In genomic region chr10:100987685-100988049, GRCh38 we compare ENCODE assay signal across 1 cellular context.
TF ChIP-seq lines count a peak whose summit lies in the region.

No MANE protein-coding gene starts in this region.

TF ChIP-seq in GM12878, 131 proteins besides CTCF, POLR2A, EP300 and RAD21:
- no peak for TF ChIP-seq KDM1A (IDR thresholded peaks at IDR 0.05; ENCODE audit: borderline replicate concordance)
- TF ChIP-seq RELA (IDR thresholded peaks at IDR 0.05; ENCODE audit: borderline replicate concordance, partially characterized antibody): no peak
- TF ChIP-seq SPI1 (IDR thresholded peaks at IDR 0.05; ENCODE audit: borderline replicate concordance, insufficient read depth, low read depth, low read length): no peak; the same call in 1 of the 2 replicates
- TF ChIP-seq ZBED1 (IDR thresholded peaks at IDR 0.05; ENCODE audit: borderline replicate concordance): no peak
- no peak for TF ChIP-seq RB1 (IDR thresholded peaks at IDR 0.05; ENCODE audit: borderline replicate concordance)
- TF ChIP-seq MTA2 (IDR thresholded peaks at IDR 0.05; ENCODE audit: low read depth): peak; percentile 51
- TF ChIP-seq RELB (IDR thresholded peaks at IDR 0.05; ENCODE audit: low read depth): 0 out of 2 replicates have a peak, but pooled peaks have one; percentile 50
- TF ChIP-seq IRF4 (IDR thresholded peaks at IDR 0.05; ENCODE audit: low read depth, low read length): no peak
- TF ChIP-seq GABPA (IDR thresholded peaks at IDR 0.05; ENCODE audit: low read depth): peak; percentile 81; the same call in 1 of the 2 replicates
- TF ChIP-seq RBBP5 (conservative IDR thresholded peaks at IDR 0.05): no peak
- peak; percentile 40; the same call in 1 of the 2 replicates for TF ChIP-seq SIN3A (IDR thresholded peaks at IDR 0.05; ENCODE audit: low read depth, low read length)
- TF ChIP-seq ZNF687 (IDR thresholded peaks at IDR 0.05): no peak
- no peak for TF ChIP-seq NFIC (IDR thresholded peaks at IDR 0.05; ENCODE audit: low read depth, low read length)
- TF ChIP-seq CREB1 (IDR thresholded peaks at IDR 0.05; ENCODE audit: low read depth): no peak
- no peak for TF ChIP-seq BRCA1 (IDR thresholded peaks at IDR 0.05; ENCODE audit: low read depth, low read length)
- TF ChIP-seq MXI1 (IDR thresholded peaks at IDR 0.05; ENCODE audit: low read depth, low read length): no peak
- no peak for TF ChIP-seq CEBPB (IDR thresholded peaks at IDR 0.05; ENCODE audit: borderline replicate concordance in 1 of 2, low read depth in 2 of 2, low read length in 2 of 2)
- TF ChIP-seq POLR2AphosphoS2 (IDR thresholded peaks at IDR 0.05; ENCODE audit: low read depth, low read length): no peak
- TF ChIP-seq USF1 (IDR thresholded peaks at IDR 0.05; ENCODE audit: borderline replicate concordance, extremely low read length, insufficient read depth, low read depth, low read length): no peak
- TF ChIP-seq ZZZ3 (IDR thresholded peaks at IDR 0.05; ENCODE audit: control insufficient read depth, insufficient read length, low read depth): no peak
- no peak for TF ChIP-seq BCL11A (IDR thresholded peaks at IDR 0.05; ENCODE audit: low read depth, low read length)
- TF ChIP-seq EZH2 (IDR thresholded peaks at IDR 0.05; ENCODE audit: borderline replicate concordance, control insufficient read depth, low read depth, low read length): no peak
- no peak for TF ChIP-seq CHD2 (IDR thresholded peaks at IDR 0.05; ENCODE audit: borderline replicate concordance, low read depth, low read length)
- peak; percentile 7 for TF ChIP-seq NR2C2 (IDR thresholded peaks at IDR 0.05; ENCODE audit: borderline replicate concordance, control insufficient read depth, insufficient read length, low read depth)
- no peak for TF ChIP-seq MAX (IDR thresholded peaks at IDR 0.05; ENCODE audit: low read depth, low read length)
- TF ChIP-seq E2F8 (IDR thresholded peaks at IDR 0.05; ENCODE audit: low read depth, partially characterized antibody): peak; percentile 7
- TF ChIP-seq SKIL (IDR thresholded peaks at IDR 0.05; ENCODE audit: low read depth, poor library complexity, severe bottlenecking): no peak
- no peak for TF ChIP-seq CEBPZ (IDR thresholded peaks at IDR 0.05; ENCODE audit: low read depth, low read length)
- TF ChIP-seq SUZ12 (IDR thresholded peaks at IDR 0.05; ENCODE audit: unreplicated experiment): no peak
- TF ChIP-seq MLLT1 (IDR thresholded peaks at IDR 0.05): 0 out of 2 replicates have a peak, but pooled peaks have one; percentile 26
- no peak for TF ChIP-seq SP1 (IDR thresholded peaks at IDR 0.05; ENCODE audit: low read depth, low read length)
- TF ChIP-seq SMAD5 (IDR thresholded peaks at IDR 0.05; ENCODE audit: low read depth): no peak
- peak; percentile 23; the same call in 1 of the 2 replicates for TF ChIP-seq HDGF (IDR thresholded peaks at IDR 0.05)
